18 cellular contexts compared by ENCODE assay signal in genomic region chr9:134483361-134484184, GRCh38.
"Had no signal": no experiment of that assay in that cellular context is flagged by ENCODE, and none has a peak within 500 bp of the region (broad histone marks: within the 10 kb centered on the region; RNA-seq: fewer than 3 reads in every experiment).

No MANE protein-coding gene starts in this region.

- ATAC-seq: activated T-helper 17 cell treated with anti-CD3 and anti-CD28 coated beads, Interleukin-2, amount 50 U/mL, for 72 hours had no signal

- H3K4me1 ChIP-seq: ascending aorta, transverse colon had no signal

- H3K27ac ChIP-seq: ascending aorta, coronary artery, skin epidermis, suprapubic skin, transverse colon had no signal

- H3K36me3 ChIP-seq: ascending aorta, suprapubic skin, transverse colon had no signal

- DNase-seq: activated CD4-positive, alpha-beta memory T cell treated with anti-CD3 and anti-CD28 coated beads for 36 hours; activated CD4-positive, alpha-beta T cell treated with anti-CD3 and anti-CD28 coated beads for 4 hours; activated naive CD4-positive, alpha-beta T cell treated with anti-CD3 and anti-CD28 coated beads for 36 hours; activated T-cell treated with anti-CD3 and anti-CD28 coated beads, Interleukin-2, amount 50 U/mL, for 1 hour; erythroblast; foreskin melanocyte; midbrain; nephron progenitor cell; occipital lobe; retina; stimulated activated CD4-positive, alpha-beta T cell treated with anti-CD3 and anti-CD28 coated beads, Interleukin-15, amount 100 ng/mL, for 24 hours; stimulated activated CD4-positive, alpha-beta T cell treated with anti-CD3 and anti-CD28 coated beads, Interleukin-2, amount 100 ng/mL, for 48 hours; transverse colon had no signal

- H3K4me3 ChIP-seq: ascending aorta, coronary artery, skin epidermis, suprapubic skin, transverse colon had no signal

- H3K27me3 ChIP-seq: ascending aorta, transverse colon had no signal

- H3K9me3 ChIP-seq: ascending aorta, suprapubic skin, transverse colon had no signal
